In the genomic region with DNA sequence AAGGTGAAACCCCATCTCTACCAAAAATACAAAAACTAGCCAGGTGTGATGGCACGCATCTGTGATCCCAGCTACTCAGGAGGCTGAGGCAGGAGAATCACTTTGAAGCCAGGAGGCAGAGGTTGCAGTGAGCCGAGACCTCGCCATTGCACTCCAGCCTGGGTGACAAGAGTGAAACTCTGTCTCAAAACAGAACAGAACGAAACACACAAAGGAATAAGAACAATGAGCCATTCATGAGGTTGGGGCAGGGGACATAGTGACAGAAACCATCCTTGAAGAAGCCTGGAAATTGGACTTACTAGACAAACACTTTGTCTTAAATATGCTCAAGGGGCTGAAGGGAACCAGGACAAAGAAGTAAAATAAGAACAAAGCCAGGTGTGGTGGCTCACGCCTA, we compare ENCODE assay signal across 18 cellular contexts.
"Had no signal": no experiment of that assay in that cellular context is flagged by ENCODE, and none has a peak within 500 bp of the region (broad histone marks: within the 10 kb centered on the region; RNA-seq: fewer than 3 reads in every experiment).

No MANE protein-coding gene starts in this region.

- H3K4me3 Mint-ChIP-seq: activated CD8-positive, alpha-beta T cell treated with anti-CD3 and anti-CD28 coated beads, Interleukin-2, amount 10 ng/mL, durations not matched to agents 7 days and 5 days; activated naive CD4-positive, alpha-beta T cell treated with anti-CD3 and anti-CD28 coated beads for 36 hours; neural progenitor cell had no signal

- ATAC-seq: activated CD8-positive, alpha-beta T cell treated with anti-CD3 and anti-CD28 coated beads, Interleukin-2, amount 10 ng/mL, durations not matched to agents 7 days and 5 days; foreskin keratinocyte; heart left ventricle; left colon had no signal

- FAIRE-seq: urothelium cell line had no signal

- H3K9me3 Mint-ChIP-seq: activated naive CD4-positive, alpha-beta T cell treated with anti-CD3 and anti-CD28 coated beads for 36 hours had no signal

- H3K27me3 ChIP-seq: adrenal gland, foreskin keratinocyte, heart left ventricle, neural progenitor cell, ovary, tibial artery had no signal

- H3K36me3 ChIP-seq: ovary had no signal

- H3K9me3 ChIP-seq: adrenal gland, heart left ventricle, ovary, tibial artery had no signal

- H3K4me3 ChIP-seq: adrenal gland, heart left ventricle, lung, neural progenitor cell, ovary, tibial artery had no signal

- H3K4me1 ChIP-seq: neural progenitor cell, tibial artery had no signal

- DNase-seq: activated CD4-positive, alpha-beta T cell treated with anti-CD3 and anti-CD28 coated beads for 4 hours; activated CD8-positive, alpha-beta T cell treated with anti-CD3 and anti-CD28 coated beads, Interleukin-2, amount 10 ng/mL, durations not matched to agents 7 days and 5 days; activated naive CD4-positive, alpha-beta T cell treated with anti-CD3 and anti-CD28 coated beads for 36 hours; adrenal gland; central memory CD4-positive, alpha-beta T cell; cortex of kidney; effector CD8-positive, alpha-beta T cell; foreskin keratinocyte; heart left ventricle; left colon; midbrain; ovary; stimulated activated CD4-positive, alpha-beta T cell treated with anti-CD3 and anti-CD28 coated beads, Interleukin-2, amount 100 ng/mL, for 24 hours; SW 1271; tibial artery had no signal

- H3K27ac Mint-ChIP-seq: activated CD8-positive, alpha-beta T cell treated with anti-CD3 and anti-CD28 coated beads, Interleukin-2, amount 10 ng/mL, durations not matched to agents 7 days and 5 days; activated naive CD4-positive, alpha-beta T cell treated with anti-CD3 and anti-CD28 coated beads for 36 hours; neural progenitor cell had no signal

- H3K27ac ChIP-seq: adrenal gland, foreskin keratinocyte, neural progenitor cell, ovary, tibial artery had no signal
